In the genomic region with DNA sequence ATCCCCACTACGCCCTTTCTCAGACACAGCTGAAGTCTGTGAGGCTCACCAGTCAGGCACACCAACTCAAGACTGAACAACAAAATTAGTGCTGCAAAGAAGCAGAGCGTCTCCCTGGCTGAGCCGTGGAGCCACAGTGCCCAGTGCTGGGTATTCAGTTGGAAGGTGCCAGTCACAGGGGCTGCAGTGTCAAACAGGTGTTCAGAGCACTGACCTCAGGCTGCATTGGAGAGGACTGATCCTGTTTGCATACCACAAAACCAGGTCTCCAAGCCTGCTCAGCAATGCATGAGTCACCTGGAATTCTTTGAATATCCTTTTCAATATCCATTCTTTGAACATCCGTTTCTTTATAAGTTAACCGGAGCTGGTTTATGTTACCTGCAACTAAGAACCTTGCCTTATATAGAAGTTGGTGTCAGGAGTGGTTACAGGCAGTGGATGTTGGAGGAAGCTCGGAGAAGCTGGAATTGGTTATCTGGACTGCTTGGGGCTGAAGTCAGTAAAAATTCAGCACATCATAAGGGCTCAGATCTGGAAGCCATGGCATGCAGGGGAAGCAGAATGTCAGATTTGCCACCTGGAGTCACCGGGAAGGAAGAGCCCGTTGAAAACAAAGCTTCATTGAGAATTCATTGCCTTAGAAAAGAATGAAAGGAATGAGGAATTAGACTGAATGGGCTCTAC, we compare ENCODE assay signal across 13 cellular contexts. TPM values are rescaled to one million over a fixed set of nuclear protein-coding genes. Genes with fewer than 3 reads are reported as not detected.
DNase-seq lines count a peak whose midpoint lies in the region; ATAC-seq, FAIRE-seq and TF ChIP-seq lines count a peak whose summit lies in the region.
"Had no signal": no experiment of that assay in that cellular context is flagged by ENCODE, and none has a peak within 500 bp of the region (broad histone marks: within the 10 kb centered on the region; RNA-seq: fewer than 3 reads in every experiment).

No MANE protein-coding gene starts in this region.

- TF ChIP-seq CTCF in HEK293 (tag by site-specific recombination; IDR thresholded peaks at IDR 0.05) = no peak

- DNase-seq in AG08396 (ENCODE audit: low spot score) (peak; percentile 45), astrocyte of the hippocampus (ENCODE audit: low read depth, low spot score) (peak; percentile 59), left kidney (ENCODE audit: low read depth, low spot score) (peak; percentile 60), COR-L47 (lab: John Stamatoyannopoulos, UW) (no peak), GM12891 (ENCODE audit: insufficient read length, low spot score) (no peak), NCI-H146 (lab: John Stamatoyannopoulos, UW) (no peak)
- DNase-seq: activated T-cell treated with anti-CD3 and anti-CD28 coated beads, Interleukin-2, amount 50 U/mL, for 1 hour; CD4-positive, CD25-positive, alpha-beta regulatory T cell; effector CD4-positive, alpha-beta T cell; NCI-H1694 treated with DMSO at 0.1 percent for 48 hours; T-helper 17 cell had no signal

- TF ChIP-seq POLR2A in GM12891 (IDR thresholded peaks at IDR 0.05; ENCODE audit: low read depth, low read length) = no peak

- no peak for ATAC-seq in GM18873 (IDR thresholded peaks at IDR 0.05; ENCODE audit: low FRiP score, unreplicated experiment)
- ATAC-seq: T-helper 17 cell had no signal

- no peak overlapping the region for H3K4me3 ChIP-seq in HEK293 (ENCODE audit: low read depth, low read length)

- POLR2A ChIA-PET in HEK293 (lab: Yijun Ruan, JAX) = interaction anchor here (0.6 to 1.4 kb wide), 4 partner anchors 31 to 1407 kb away, joined by 3 to 9 read pairs (median 4); a partner anchor contains a TSS

- no peaks in the 10 kb centered on the region for H3K9me3 ChIP-seq in HEK293 (ENCODE audit: control insufficient read depth, insufficient read depth, low read depth, low read length)

- H3K36me3 ChIP-seq in HEK293 (ENCODE audit: control insufficient read depth in 2 of 2, insufficient read depth in 1 of 2, low read length in 2 of 2) = no peaks in the 10 kb centered on the region

- no peak overlapping the region for H3K27ac ChIP-seq in HEK293 (ENCODE audit: extremely low read depth, low read depth, low read length)

- FAIRE-seq in GM12891 (lab: Jason Lieb, UNC) = no peak

- CTCF ChIA-PET in HEK293 (lab: Yijun Ruan, JAX) = interaction anchor here (0.8 to 2.6 kb wide), 12 partner anchors 10 to 96 kb away, joined by 3 to 11 read pairs (median 6); no protein-coding TSS in a partner anchor

- no peaks in the 10 kb centered on the region for H3K4me1 ChIP-seq in HEK293 (ENCODE audit: control insufficient read depth, insufficient read depth, low read length)

TF ChIP-seq in HEK293, 187 proteins besides CTCF, POLR2A, EP300 and RAD21:
- TF ChIP-seq SCRT2 (tag by site-specific recombination; IDR thresholded peaks at IDR 0.05) = 0 out of 2 replicates have a peak, but pooled peaks have one; percentile 10
- TF ChIP-seq IKZF3 (tag by site-specific recombination; IDR thresholded peaks at IDR 0.05) = no peak
TF ChIP-seq in HEK293: peak in this region for 1.

TF ChIP-seq in GM12891, 5 proteins besides CTCF, POLR2A, EP300 and RAD21:
- TF ChIP-seq POLR2AphosphoS5 (IDR thresholded peaks at IDR 0.05; ENCODE audit: low read depth, low read length) (no peak), SPI1 (IDR thresholded peaks at IDR 0.05; ENCODE audit: low read depth, low read length) (no peak), POU2F2 (IDR thresholded peaks at IDR 0.05; ENCODE audit: low read depth, low read length) (no peak), PAX5 (IDR thresholded peaks at IDR 0.05; ENCODE audit: insufficient read depth, low read length, severe bottlenecking) (no peak), TAF1 (IDR thresholded peaks at IDR 0.05; ENCODE audit: low read depth, low read length) (no peak)

RNA-seq across cellular contexts. Expression of a gene that starts 30.3 kb away (rescaled TPM):
- 1.1 TPM for polyA plus RNA-seq in GM12891 (2012; ENCODE audit: low read depth, missing spikeins)

Comparison
In these comparisons a context has a peak if more than half of its experiments do, and no peak if none do; other contexts are left out.
1. DNase-seq: peak in AG08396 (single experiment), astrocyte of the hippocampus (single experiment) and left kidney (single experiment); none in COR-L47 (single experiment), GM12891 (single experiment) and NCI-H146 (single experiment).